9 cellular contexts compared by ENCODE assay signal in the genomic region with DNA sequence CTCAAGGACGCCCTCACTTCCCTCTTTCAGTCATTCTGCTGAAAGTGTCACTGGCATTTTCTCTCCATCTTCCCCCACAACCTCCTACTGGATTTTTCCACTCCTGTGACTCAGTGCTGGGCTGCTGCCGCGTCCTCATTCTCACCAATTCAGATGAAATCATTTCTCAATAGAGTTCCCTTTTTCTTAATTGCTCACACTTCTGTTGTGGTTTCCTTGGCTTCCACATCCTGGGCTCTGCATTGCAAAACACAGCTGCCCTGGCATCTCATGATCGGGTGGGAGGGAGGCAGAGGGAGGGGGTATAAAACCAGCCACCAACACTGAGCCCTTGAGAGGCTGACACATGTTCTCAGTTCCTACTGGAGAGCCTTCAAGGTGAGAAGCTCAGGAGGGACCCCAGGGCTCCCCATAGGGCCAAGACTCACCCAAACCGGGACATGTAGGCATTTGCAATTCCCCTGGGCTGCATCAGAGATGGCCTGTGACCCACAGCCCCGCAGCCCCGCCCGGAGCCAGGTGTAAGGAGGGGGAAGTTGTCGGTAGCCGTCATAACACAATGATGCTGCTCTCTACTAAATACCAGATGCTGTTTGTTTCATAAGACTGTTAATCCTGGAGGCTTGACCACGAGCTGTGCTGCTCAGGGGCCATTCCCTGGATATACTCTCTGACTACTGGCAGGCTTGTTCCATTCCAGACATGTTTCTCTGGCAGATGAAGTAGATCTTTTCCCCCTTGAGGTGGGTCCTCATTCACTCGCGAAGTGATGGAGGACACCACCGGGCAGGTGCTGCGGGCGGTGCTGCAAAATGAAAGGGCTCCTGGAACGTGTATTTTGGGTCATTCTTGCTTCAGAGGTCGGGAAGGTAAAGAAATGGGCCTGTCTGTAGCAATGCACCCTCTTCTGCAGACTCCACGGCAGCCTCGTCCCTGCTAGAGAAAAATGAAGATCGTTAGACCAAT.
DNase-seq lines count a peak whose midpoint lies in the region; ATAC-seq, FAIRE-seq and TF ChIP-seq lines count a peak whose summit lies in the region.
"Had no signal": no experiment of that assay in that cellular context is flagged by ENCODE, and none has a peak within 500 bp of the region (broad histone marks: within the 10 kb centered on the region; RNA-seq: fewer than 3 reads in every experiment).

No MANE protein-coding gene starts in this region.

- H3K27ac ChIP-seq in Peyer's patch (peak overlapping the region; percentile 65 to 80 (median 72)), small intestine (ENCODE audit: low read depth in 1 of 2, low read length in 1 of 2) (peak overlapping the region; percentile 35 to 79)
- H3K27ac ChIP-seq: SK-N-MC had no signal

- FAIRE-seq in small intestine (lab: Jason Lieb, UNC), result no peak

- H3K4me1 ChIP-seq in Peyer's patch, result peaks cover 3 to 32% (median 25%) of the 10 kb centered on the region in 4 donors
- peaks cover 0 to 4% of the 10 kb centered on the region in 2 donors for H3K4me1 ChIP-seq in small intestine (ENCODE audit: control insufficient read depth in 2 of 2, insufficient read depth in 1 of 2, low read depth in 1 of 2, low read length in 1 of 2)
- H3K4me1 ChIP-seq in BE2C, result no peaks in the 10 kb centered on the region

- no peak for TF ChIP-seq CTCF in Peyer's patch (IDR thresholded peaks at IDR 0.05)
- TF ChIP-seq CTCF in BE2C (IDR thresholded peaks at IDR 0.05; ENCODE audit: low read depth, low read length), result no peak

- 67 to 76% (median 68%) methylated on average over 21 of the region's 21 CpGs for WGBS in small intestine, 3 donors

- no peak for TF ChIP-seq POLR2A in Peyer's patch (IDR thresholded peaks at IDR 0.05)

- ATAC-seq in GM18498 (IDR thresholded peaks at IDR 0.05; ENCODE audit: unreplicated experiment) (peak; percentile 60), HG02852 (IDR thresholded peaks at IDR 0.05; ENCODE audit: unreplicated experiment) (peak; percentile 36)

- H3K36me3 ChIP-seq in Peyer's patch (peaks cover 0 to 64% (median 0%) of the 10 kb centered on the region in 3 donors), small intestine (ENCODE audit: control insufficient read depth in 2 of 2, insufficient read depth in 2 of 2, low read length in 2 of 2) (peaks cover 0 to 4% of the 10 kb centered on the region in 2 donors), BE2C (no peaks in the 10 kb centered on the region)

- H3K4me3 ChIP-seq in Peyer's patch, result peak overlapping the region in 1 of 4 donors; percentile 9
- H3K4me3 ChIP-seq in small intestine (ENCODE audit: low read depth in 1 of 2, low read length in 2 of 2), result no peak overlapping the region
- H3K4me3 ChIP-seq in BE2C (ENCODE audit: low read depth, low read length), result no peak overlapping the region
- H3K4me3 ChIP-seq: SK-N-MC had no signal

- DNase-seq in Peyer's patch (peak; percentile 50 to 90 (median 88)), glomerular visceral epithelial cell (ENCODE audit: extremely low spot score) (peak; percentile 89), small intestine (peak; percentile 14), HUDEP-2 (lab: John Stamatoyannopoulos, UW; ENCODE audit: unreplicated experiment in 76 of 76) (no peak), BE2C (no peak)
- peak; percentile 91 for DNase-seq in activated effector memory CD4-positive, alpha-beta T cell treated with anti-CD3 and anti-CD28 coated beads, Interleukin-2, amount 50 U/mL, for 16 hours

- H3K27me3 ChIP-seq in Peyer's patch (no peaks in the 10 kb centered on the region), small intestine (ENCODE audit: control insufficient read depth in 2 of 2, insufficient read depth in 2 of 2, low read length in 2 of 2) (no peaks in the 10 kb centered on the region), BE2C (no peaks in the 10 kb centered on the region)

- H3K9me3 ChIP-seq in Peyer's patch (no peaks in the 10 kb centered on the region), small intestine (ENCODE audit: control insufficient read depth, low read depth) (no peaks in the 10 kb centered on the region), BE2C (no peaks in the 10 kb centered on the region)

Comparison
In these comparisons a context has a peak if more than half of its experiments do, and no peak if none do; other contexts are left out.
1. DNase-seq: peak in Peyer's patch (3 of 3), activated effector memory CD4-positive, alpha-beta T cell treated with anti-CD3 and anti-CD28 coated beads, Interleukin-2, amount 50 U/mL, for 16 hours (single experiment), glomerular visceral epithelial cell (single experiment) and small intestine (single experiment); none in HUDEP-2 (0 of 76) and BE2C (single experiment).